9 cellular contexts compared by ENCODE assay signal in genomic region chr6:35552285-35552917, GRCh38. TPM values are rescaled to one million over a fixed set of nuclear protein-coding genes. Genes with fewer than 3 reads are reported as not detected.
DNase-seq lines count a peak whose midpoint lies in the region; ATAC-seq and TF ChIP-seq lines count a peak whose summit lies in the region.
"Had no signal": no experiment of that assay in that cellular context is flagged by ENCODE, and none has a peak within 500 bp of the region (broad histone marks: within the 10 kb centered on the region; RNA-seq: fewer than 3 reads in every experiment).

No MANE protein-coding gene starts in this region.

- H3K36me3 Mint-ChIP-seq in T-helper 17 cell (ENCODE audit: low read depth): peaks cover 4% of the 10 kb centered on the region
- H3K36me3 Mint-ChIP-seq in stimulated activated effector memory CD8-positive, alpha-beta T cell treated with anti-CD3 and anti-CD28 coated beads, Interleukin-12 subunit alpha, Interleukin-12 subunit beta, amount 100 ng/mL, for 72 hours: no peaks in the 10 kb centered on the region

- H3K27me3 Mint-ChIP-seq in T-helper 17 cell: no peaks in the 10 kb centered on the region

- no peaks in the 10 kb centered on the region for H3K9me3 ChIP-seq in T-helper 17 cell (ENCODE audit: control insufficient read depth, low read length, poor library complexity, severe bottlenecking)

- H3K27ac ChIP-seq in 22Rv1: no peak overlapping the region

- no peak overlapping the region for H3K4me3 Mint-ChIP-seq in T-helper 17 cell
- no peak overlapping the region for H3K4me3 Mint-ChIP-seq in stimulated activated effector memory CD8-positive, alpha-beta T cell treated with anti-CD3 and anti-CD28 coated beads, Interleukin-12 subunit alpha, Interleukin-12 subunit beta, amount 100 ng/mL, for 72 hours

- no peak overlapping the region for H3K27ac Mint-ChIP-seq in T-helper 17 cell
- H3K27ac Mint-ChIP-seq in stimulated activated effector memory CD8-positive, alpha-beta T cell treated with anti-CD3 and anti-CD28 coated beads, Interleukin-12 subunit alpha, Interleukin-12 subunit beta, amount 100 ng/mL, for 72 hours: no peak overlapping the region

- DNase-seq in H4 (ENCODE audit: low spot score) (peak; percentile 27), T-helper 17 cell (peak; percentile 24 to 56 (median 27)), astrocyte of the hippocampus (ENCODE audit: low read depth, low spot score) (peak; percentile 31), lung microvascular endothelial cell (ENCODE audit: low read depth in 2 of 2) (peak; percentile 49 to 67), NCI-H510A treated with DMSO at 0.1 percent for 48 hours (lab: John Stamatoyannopoulos, UW) (no peak)
- DNase-seq in stimulated activated effector memory CD8-positive, alpha-beta T cell treated with anti-CD3 and anti-CD28 coated beads, Interleukin-12 subunit alpha, Interleukin-12 subunit beta, amount 100 ng/mL, for 72 hours (ENCODE audit: low spot score in 2 of 2): peak; percentile 60 to 85

- H3K9me3 Mint-ChIP-seq in stimulated activated effector memory CD8-positive, alpha-beta T cell treated with anti-CD3 and anti-CD28 coated beads, Interleukin-12 subunit alpha, Interleukin-12 subunit beta, amount 100 ng/mL, for 72 hours: peaks cover 4% of the 10 kb centered on the region

- TF ChIP-seq CTCF in 22Rv1 (IDR thresholded peaks at IDR 0.05): peak; percentile 90

- ATAC-seq in T-helper 17 cell (peak; percentile 63), GM19395 (IDR thresholded peaks at IDR 0.05; ENCODE audit: unreplicated experiment) (no peak)
- peak; percentile 66 for ATAC-seq in stimulated activated effector memory CD8-positive, alpha-beta T cell treated with anti-CD3 and anti-CD28 coated beads, Interleukin-12 subunit alpha, Interleukin-12 subunit beta, amount 100 ng/mL, for 72 hours

- H3K4me1 Mint-ChIP-seq in T-helper 17 cell: peaks cover 2% of the 10 kb centered on the region
- no peaks in the 10 kb centered on the region for H3K4me1 Mint-ChIP-seq in stimulated activated effector memory CD8-positive, alpha-beta T cell treated with anti-CD3 and anti-CD28 coated beads, Interleukin-12 subunit alpha, Interleukin-12 subunit beta, amount 100 ng/mL, for 72 hours

RNA-seq across cellular contexts. Expression of gene TULP1, which starts 39.7 kb away (rescaled TPM):
- total RNA-seq in H4 (2014; rRNA removed; shearing (Covaris generic)): not detected in 2 replicates
- total RNA-seq in T-helper 17 cell: not detected
- total RNA-seq in lung microvascular endothelial cell: not detected in 2 replicates
- total RNA-seq: mononuclear cell had no signal

RNA-seq across cellular contexts. Expression of gene TEAD3, which starts 55.5 kb away (rescaled TPM):
- total RNA-seq in H4 (2014; rRNA removed; shearing (Covaris generic)): 4.1 and 7.1 TPM in 2 replicates
- total RNA-seq in T-helper 17 cell (under 1 TPM in 1 of 2 donors, not detected in 1; 0.12 TPM), lung microvascular endothelial cell (0.20 and 0.22 TPM in 2 replicates)
- total RNA-seq: mononuclear cell had no signal
